8 cellular contexts compared by ENCODE assay signal in genomic region chr9:136545065-136545965, GRCh38. TPM values are rescaled to one million over a fixed set of nuclear protein-coding genes. Genes with fewer than 3 reads are reported as not detected.
DNase-seq lines count a peak whose midpoint lies in the region; TF ChIP-seq lines count a peak whose summit lies in the region.

No MANE protein-coding gene starts in this region.

- H3K9ac ChIP-seq in HUES64 (ENCODE audit: low read depth, low read length), result peak overlapping the region; percentile 74

- H3K27me3 ChIP-seq in HUES64 (ENCODE audit: insufficient read depth, low read length), result peaks cover 6% of the 10 kb centered on the region; the same call in 1 of the 2 replicates
- no peaks in the 10 kb centered on the region for H3K27me3 ChIP-seq in neutrophil

- WGBS in HUES64, result under 1% methylated on average over 114 of the region's 114 CpGs

- DNase-seq in AG08396 (ENCODE audit: low spot score), result peak; percentile 57
- peak; percentile 86 for DNase-seq in GM20000 (ENCODE audit: low spot score)
- DNase-seq in activated CD8-positive, alpha-beta memory T cell treated with anti-CD3 and anti-CD28 coated beads for 48 hours (ENCODE audit: low read depth in 2 of 3, low spot score in 2 of 3), result peak in 2 of 3 experiments; percentile 44 to 46
- DNase-seq in epithelial cell of prostate (ENCODE audit: low read depth, low spot score), result no peak
- DNase-seq in DMS79 (lab: John Stamatoyannopoulos, UW), result no peak
- no peak for DNase-seq in GM19240 (ENCODE audit: insufficient read length, low spot score)

- no peak overlapping the region; the same call in 1 of the 2 replicates for H3K27ac ChIP-seq in HUES64 (ENCODE audit: low read depth, low read length)
- peak overlapping the region; percentile 98 for H3K27ac ChIP-seq in epithelial cell of prostate
- H3K27ac ChIP-seq in neutrophil, result peak overlapping the region; percentile 91

- H3K4me3 ChIP-seq in HUES64 (ENCODE audit: low read length), result peak overlapping the region; percentile 84
- H3K4me3 ChIP-seq in neutrophil (ENCODE audit: low read depth in 1 of 2, low read length in 1 of 2), result peak overlapping the region; percentile 87 to 99

- H3K9me3 ChIP-seq in HUES64 (ENCODE audit: insufficient read depth, low read depth, low read length) (no peaks in the 10 kb centered on the region), neutrophil (no peaks in the 10 kb centered on the region)

- H3K4me1 ChIP-seq in HUES64 (ENCODE audit: insufficient read depth, low read length) (peaks cover 16% of the 10 kb centered on the region), neutrophil (ENCODE audit: control insufficient read depth in 1 of 2, insufficient read depth in 1 of 2, low read depth in 1 of 2, low read length in 1 of 2) (peaks cover 72 to 87% of the 10 kb centered on the region in 2 experiments)

- no peak for TF ChIP-seq CTCF in GM20000 (IDR thresholded peaks at IDR 0.05; ENCODE audit: extremely low read depth, missing control alignments)
- TF ChIP-seq CTCF in neutrophil (IDR thresholded peaks at IDR 0.05), result no peak

- peaks cover 31% of the 10 kb centered on the region for H3K36me3 ChIP-seq in HUES64 (ENCODE audit: insufficient read depth, low read length)
- H3K36me3 ChIP-seq in neutrophil, result peaks cover 40% of the 10 kb centered on the region

RNA-seq across cellular contexts. Expression of gene NOTCH1, which starts 0.5 kb away (rescaled TPM):
- polyA plus RNA-seq in HUES64 (2013, experiment 1 of 2), result 19.0 TPM
- 21.8 TPM for polyA plus RNA-seq in HUES64 (2013, experiment 2 of 2)

Comparison
In these comparisons a context has a peak if more than half of its experiments do, and no peak if none do; other contexts are left out.
1. DNase-seq: peak in AG08396 (single experiment), GM20000 (single experiment) and activated CD8-positive, alpha-beta memory T cell treated with anti-CD3 and anti-CD28 coated beads for 48 hours (2 of 3); none in epithelial cell of prostate (single experiment), DMS79 (single experiment) and GM19240 (single experiment).